1 cellular context compared by ENCODE assay signal in the genomic region with DNA sequence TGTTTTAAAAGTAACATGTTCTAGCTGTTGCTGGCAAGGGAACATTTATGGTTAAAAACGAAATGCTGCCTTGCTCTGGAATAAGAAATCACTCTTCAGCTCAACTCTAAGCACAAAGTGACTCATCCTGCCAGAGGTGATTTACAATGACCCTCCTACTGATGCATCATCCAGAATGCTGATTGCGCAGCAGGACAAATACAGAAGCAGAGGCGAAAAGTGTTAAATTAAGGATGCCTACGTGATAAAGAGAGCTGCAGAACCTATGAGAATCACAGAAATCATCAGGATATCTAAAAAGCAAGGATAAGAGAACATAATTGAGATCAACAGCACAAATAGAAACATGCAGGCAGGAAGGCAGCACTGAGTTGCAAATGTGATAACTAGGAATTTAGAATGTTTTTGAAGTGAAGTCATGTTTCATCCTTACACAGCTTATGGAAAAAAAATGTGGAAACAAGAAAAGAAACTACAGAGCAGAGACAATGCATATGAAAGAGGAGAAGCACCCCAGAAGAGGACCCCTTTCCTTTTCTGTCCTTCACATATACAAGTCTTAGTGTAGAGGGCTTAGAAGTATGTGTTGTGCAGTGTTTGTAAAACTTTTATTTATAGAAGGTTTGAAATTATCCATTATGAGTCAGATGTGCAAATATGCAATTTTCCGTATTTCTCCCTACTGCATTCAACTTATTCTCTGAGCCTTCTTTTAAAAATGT.
TF ChIP-seq lines count a peak whose summit lies in the region.

No MANE protein-coding gene starts in this region.

TF ChIP-seq in SK-N-SH, 30 proteins besides CTCF, POLR2A, EP300 and RAD21 (continued from another document):
- TF ChIP-seq, protein P1, sequence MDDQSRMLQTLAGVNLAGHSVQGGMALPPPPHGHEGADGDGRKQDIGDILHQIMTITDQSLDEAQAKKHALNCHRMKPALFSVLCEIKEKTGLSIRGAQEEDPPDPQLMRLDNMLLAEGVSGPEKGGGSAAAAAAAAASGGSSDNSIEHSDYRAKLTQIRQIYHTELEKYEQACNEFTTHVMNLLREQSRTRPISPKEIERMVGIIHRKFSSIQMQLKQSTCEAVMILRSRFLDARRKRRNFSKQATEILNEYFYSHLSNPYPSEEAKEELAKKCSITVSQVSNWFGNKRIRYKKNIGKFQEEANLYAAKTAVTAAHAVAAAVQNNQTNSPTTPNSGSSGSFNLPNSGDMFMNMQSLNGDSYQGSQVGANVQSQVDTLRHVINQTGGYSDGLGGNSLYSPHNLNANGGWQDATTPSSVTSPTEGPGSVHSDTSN (IDR thresholded peaks at IDR 0.05) = peak; percentile 96
TF ChIP-seq in SK-N-SH: peak in this region for 12.
